Comparison of ENCODE assay signal across 20 cellular contexts in the genomic region with DNA sequence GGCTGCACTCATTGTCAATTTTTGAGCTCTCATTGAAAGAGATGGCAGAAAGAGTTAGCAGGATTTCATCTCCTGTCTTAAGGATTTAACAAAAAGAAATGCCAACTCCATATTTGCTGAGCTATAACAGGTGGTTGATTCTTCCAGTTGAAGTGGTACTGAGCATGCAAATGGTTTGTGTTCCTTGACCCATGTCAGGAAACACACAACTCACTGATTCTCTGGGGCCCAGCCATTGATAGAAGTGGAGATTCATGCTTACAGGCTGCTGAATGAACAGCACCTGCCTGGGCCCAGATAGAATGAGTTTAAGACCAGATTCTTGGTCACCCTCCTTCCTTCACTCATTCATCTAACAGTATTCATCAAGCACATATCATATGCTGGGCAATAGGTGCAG.
DNase-seq lines count a peak whose midpoint lies in the region; ATAC-seq and TF ChIP-seq lines count a peak whose summit lies in the region.
"Had no signal": no experiment of that assay in that cellular context is flagged by ENCODE, and none has a peak within 500 bp of the region (broad histone marks: within the 10 kb centered on the region; RNA-seq: fewer than 3 reads in every experiment).

No MANE protein-coding gene starts in this region.

- H3K36me3 Mint-ChIP-seq in MCF 10A (ENCODE audit: insufficient read depth, unreplicated experiment) = peaks cover 2% of the 10 kb centered on the region
- H3K36me3 Mint-ChIP-seq in chondrocyte (ENCODE audit: low read depth) = no peaks in the 10 kb centered on the region
- H3K36me3 Mint-ChIP-seq: stimulated activated effector memory CD8-positive, alpha-beta T cell treated with anti-CD3 and anti-CD28 coated beads, Interleukin-12 subunit alpha, Interleukin-12 subunit beta, amount 100 ng/mL, for 72 hours had no signal

- no peak for DNase-seq in MCF 10A (ENCODE audit: unreplicated experiment)
- DNase-seq in breast epithelium (ENCODE audit: low spot score in 2 of 2) = no peak
- DNase-seq in chondrocyte (ENCODE audit: low spot score) = no peak
- DNase-seq in right atrium auricular region (ENCODE audit: low spot score) = no peak
- DNase-seq in testis = no peak
- no peak for DNase-seq in hepatocyte (ENCODE audit: low spot score)
- DNase-seq in right cardiac atrium = no peak
- DNase-seq: activated CD8-positive, alpha-beta memory T cell treated with anti-CD3 and anti-CD28 coated beads, Interleukin-2, amount 50 U/mL, for 4 hours; activated naive CD4-positive, alpha-beta T cell treated with Interleukin-2 at 50 U/mL for 16 hours; CD8-positive, alpha-beta memory T cell; heart right ventricle; islet precursor cell; midbrain; NCI-H1930; NCI-H774; occipital lobe; small intestine; upper lobe of right lung had no signal

- CTCF ChIA-PET in MCF 10A (lab: Yijun Ruan, JAX) = interaction anchor here (0.6 to 1.0 kb wide), 2 partner anchors 20 to 66 kb away, joined by 3 read pairs; no protein-coding TSS in a partner anchor

- H3K27me3 Mint-ChIP-seq in MCF 10A (ENCODE audit: insufficient read depth, unreplicated experiment) = no peaks in the 10 kb centered on the region
- no peaks in the 10 kb centered on the region for H3K27me3 Mint-ChIP-seq in chondrocyte (ENCODE audit: low read depth)
- H3K27me3 Mint-ChIP-seq: CD8-positive, alpha-beta memory T cell had no signal

- no peak overlapping the region for H2AFZ ChIP-seq in hepatocyte

- H3K4me1 Mint-ChIP-seq in MCF 10A (ENCODE audit: insufficient read depth, unreplicated experiment) (peaks cover 33% of the 10 kb centered on the region), chondrocyte (ENCODE audit: low read depth) (peaks cover 34% of the 10 kb centered on the region)

- no peaks in the 10 kb centered on the region for H3K9me2 ChIP-seq in hepatocyte (replicated peaks; ENCODE audit: insufficient read depth)

- H3K27ac Mint-ChIP-seq in MCF 10A (ENCODE audit: low read depth, unreplicated experiment) (peak overlapping the region; percentile 92), chondrocyte (ENCODE audit: unreplicated experiment) (peak overlapping the region; percentile 82)

- no peak overlapping the region for H3K27ac ChIP-seq in breast epithelium
- H3K27ac ChIP-seq in right atrium auricular region = peak overlapping the region in 1 of 2 donors; percentile 61
- H3K27ac ChIP-seq in testis = no peak overlapping the region
- H3K27ac ChIP-seq in hepatocyte = no peak overlapping the region
- no peak overlapping the region for H3K27ac ChIP-seq in right cardiac atrium (ENCODE audit: low read length)
- H3K27ac ChIP-seq: upper lobe of right lung had no signal

- H3K36me3 ChIP-seq in breast epithelium (no peaks in the 10 kb centered on the region), right atrium auricular region (no peaks in the 10 kb centered on the region), testis (ENCODE audit: low read depth, missing control alignments) (no peaks in the 10 kb centered on the region), hepatocyte (replicated peaks; ENCODE audit: insufficient read depth, low read depth) (no peaks in the 10 kb centered on the region)
- H3K36me3 ChIP-seq: heart right ventricle, upper lobe of right lung had no signal

- TF ChIP-seq POLR2A in breast epithelium (IDR thresholded peaks at IDR 0.05) (no peak), testis (IDR thresholded peaks at IDR 0.05) (no peak)

- no peak overlapping the region for H3K4me2 ChIP-seq in hepatocyte

- BruUV-seq in MCF 10A (replicated peaks; lab: Mats Ljungman, UMichigan) = no TSS peak

- no peak for TF ChIP-seq CTCF in MCF 10A (IDR thresholded peaks at IDR 0.05; ENCODE audit: unreplicated experiment)
- no peak for TF ChIP-seq CTCF in breast epithelium (IDR thresholded peaks at IDR 0.05)
- TF ChIP-seq CTCF in chondrocyte (IDR thresholded peaks at IDR 0.05) = no peak
- no peak for TF ChIP-seq CTCF in right atrium auricular region (IDR thresholded peaks at IDR 0.05)
- TF ChIP-seq CTCF in testis (IDR thresholded peaks at IDR 0.05) = no peak
- TF ChIP-seq CTCF in hepatocyte (IDR thresholded peaks at IDR 0.05; ENCODE audit: poor library complexity) = no peak

- no peaks in the 10 kb centered on the region for H4K20me1 ChIP-seq in hepatocyte (ENCODE audit: insufficient read depth, poor library complexity, severe bottlenecking)

- peak; percentile 44 for ATAC-seq in HG03460 (IDR thresholded peaks at IDR 0.05; ENCODE audit: unreplicated experiment)
- no peak for ATAC-seq in right cardiac atrium
- ATAC-seq: stimulated activated effector memory CD8-positive, alpha-beta T cell treated with anti-CD3 and anti-CD28 coated beads, Interleukin-12 subunit alpha, Interleukin-12 subunit beta, amount 100 ng/mL, for 72 hours; upper lobe of right lung had no signal

- H3K9me3 Mint-ChIP-seq in MCF 10A (ENCODE audit: unreplicated experiment) (no peaks in the 10 kb centered on the region), chondrocyte (ENCODE audit: low read depth) (no peaks in the 10 kb centered on the region)
- H3K9me3 Mint-ChIP-seq: CD8-positive, alpha-beta memory T cell; stimulated activated effector memory CD8-positive, alpha-beta T cell treated with anti-CD3 and anti-CD28 coated beads, Interleukin-12 subunit alpha, Interleukin-12 subunit beta, amount 100 ng/mL, for 72 hours had no signal

- POLR2A ChIA-PET in MCF 10A (lab: Yijun Ruan, JAX) = interaction anchor here (0.8 to 4.7 kb wide), 8 partner anchors 12 to 129 kb away, joined by 3 to 54 read pairs (median 4); partner anchors contain the start of gene CERS6

- H3K27me3 ChIP-seq in breast epithelium = no peaks in the 10 kb centered on the region
- no peaks in the 10 kb centered on the region for H3K27me3 ChIP-seq in right atrium auricular region
- H3K27me3 ChIP-seq in testis = no peaks in the 10 kb centered on the region
- H3K27me3 ChIP-seq in hepatocyte = no peaks in the 10 kb centered on the region
- H3K27me3 ChIP-seq in right cardiac atrium (ENCODE audit: control insufficient read depth, insufficient read depth) = no peaks in the 10 kb centered on the region
- H3K27me3 ChIP-seq: heart right ventricle, upper lobe of right lung had no signal

- H3K79me2 ChIP-seq in hepatocyte = peaks cover 97% of the 10 kb centered on the region

- no peak overlapping the region for H3K4me3 ChIP-seq in breast epithelium
- no peak overlapping the region for H3K4me3 ChIP-seq in right atrium auricular region
- no peak overlapping the region for H3K4me3 ChIP-seq in testis
- H3K4me3 ChIP-seq in hepatocyte = no peak overlapping the region
- H3K4me3 ChIP-seq in right cardiac atrium (ENCODE audit: low read length) = no peak overlapping the region
- H3K4me3 ChIP-seq: heart right ventricle, upper lobe of right lung had no signal

- peaks cover 0 to 5% of the 10 kb centered on the region in 2 donors for H3K4me1 ChIP-seq in breast epithelium
- peaks cover 0 to 25% of the 10 kb centered on the region in 2 donors for H3K4me1 ChIP-seq in right atrium auricular region
- H3K4me1 ChIP-seq in testis = peaks cover 7% of the 10 kb centered on the region
- peaks cover 13% of the 10 kb centered on the region for H3K4me1 ChIP-seq in hepatocyte (ENCODE audit: insufficient read depth)
- peaks cover 2% of the 10 kb centered on the region for H3K4me1 ChIP-seq in right cardiac atrium (ENCODE audit: control insufficient read depth, insufficient read depth, low read length)
- H3K4me1 ChIP-seq: upper lobe of right lung had no signal

- H3K4me3 Mint-ChIP-seq in MCF 10A (ENCODE audit: unreplicated experiment) (no peak overlapping the region), chondrocyte (ENCODE audit: unreplicated experiment) (no peak overlapping the region)
- H3K4me3 Mint-ChIP-seq: CD8-positive, alpha-beta memory T cell; stimulated activated effector memory CD8-positive, alpha-beta T cell treated with anti-CD3 and anti-CD28 coated beads, Interleukin-12 subunit alpha, Interleukin-12 subunit beta, amount 100 ng/mL, for 72 hours had no signal

- H3K9me3 ChIP-seq in breast epithelium (no peaks in the 10 kb centered on the region), right atrium auricular region (no peaks in the 10 kb centered on the region), testis (no peaks in the 10 kb centered on the region), hepatocyte (ENCODE audit: low read depth) (no peaks in the 10 kb centered on the region), right cardiac atrium (ENCODE audit: control insufficient read depth, low read length) (no peaks in the 10 kb centered on the region)
- H3K9me3 ChIP-seq: heart right ventricle, upper lobe of right lung had no signal

- intact Hi-C loops in MCF 10A (cut with micrococcal nuclease) = loop anchor here (1.0 to 5.0 kb wide), 2 partner anchors 20 to 68 kb away; no protein-coding TSS in a partner anchor
- intact Hi-C loops in breast epithelium (cut with DNase I; ENCODE audit: low total_unique reads) = no loop called here
- intact Hi-C loops in testis (cut with DNase I; ENCODE audit: low total_unique reads) = no loop called here
- intact Hi-C loops in right cardiac atrium (cut with DNase I) = loop anchor here in 1 of 4 donors (10.0 kb wide), 1 partner anchor 130 kb away; the partner anchor contains the start of gene CERS6
